22 cellular contexts compared by ENCODE assay signal in genomic region chr1:25540750-25541350, GRCh38. TPM values are rescaled to one million over a fixed set of nuclear protein-coding genes. Genes with fewer than 3 reads are reported as not detected.
A peak's percentile ranks its signal among the peaks of the same experiment; 100 is the strongest.
DNase-seq lines count a peak whose midpoint lies in the region; ATAC-seq and TF ChIP-seq lines count a peak whose summit lies in the region.
"Had no signal": no experiment of that assay in that cellular context is flagged by ENCODE, and none has a peak within 500 bp of the region (broad histone marks: within the 10 kb centered on the region; RNA-seq: fewer than 3 reads in every experiment).

No MANE protein-coding gene starts in this region.

- H2BK15ac ChIP-seq in neuronal stem cell (ENCODE audit: low read length) = peak overlapping the region; percentile 32

- peaks cover 18% of the 10 kb centered on the region for H3K27me3 Mint-ChIP-seq in glutamatergic neuron (ENCODE audit: unreplicated experiment)

- H3K4ac ChIP-seq in neuronal stem cell (ENCODE audit: low read length) = no peak overlapping the region

- no peak overlapping the region for H2BK5ac ChIP-seq in neuronal stem cell (ENCODE audit: low read length)

- 62 to 79% methylated on average over 13 of the region's 13 CpGs for WGBS in body of pancreas, 2 donors
- WGBS in neuronal stem cell (ENCODE audit: extremely low coverage in 2 of 2, insufficient read length in 2 of 2, insufficient replicate concordance in 1 of 2), 2 donors = no CpG with 5 or more reads among the region's 13 CpGs
- 82 to 89% methylated on average over 3 to 5 of the region's 13 CpGs for WGBS in gastroesophageal sphincter (ENCODE audit: low coverage in 1 of 2), 2 donors

- TF ChIP-seq POLR2A in body of pancreas (IDR thresholded peaks at IDR 0.05) = no peak
- TF ChIP-seq POLR2A in gastroesophageal sphincter (IDR thresholded peaks at IDR 0.05) = no peak

- peak overlapping the region; percentile 2 for H2BK12ac ChIP-seq in neuronal stem cell (ENCODE audit: low read length)

- H3K23ac ChIP-seq in neuronal stem cell (ENCODE audit: low read depth, low read length, poor library complexity) = peak overlapping the region; percentile 82

- H3K9me3 Mint-ChIP-seq in glutamatergic neuron (ENCODE audit: unreplicated experiment) = peaks cover 2% of the 10 kb centered on the region
- H3K9me3 Mint-ChIP-seq: HFFc6 had no signal

- no peak overlapping the region for H3K4me2 ChIP-seq in neuronal stem cell (ENCODE audit: insufficient read depth, low read length, poor library complexity, severe bottlenecking)
- H3K4me2 ChIP-seq: PC-9 had no signal

- peaks cover 4% of the 10 kb centered on the region for H3K4me1 Mint-ChIP-seq in glutamatergic neuron (ENCODE audit: low read depth, unreplicated experiment)

- TF ChIP-seq CTCF in body of pancreas (IDR thresholded peaks at IDR 0.05) = no peak
- TF ChIP-seq CTCF in glutamatergic neuron (IDR thresholded peaks at IDR 0.05; ENCODE audit: partially characterized antibody, unreplicated experiment) = no peak
- no peak for TF ChIP-seq CTCF in gastroesophageal sphincter (IDR thresholded peaks at IDR 0.05)

- TF ChIP-seq EP300 in gastroesophageal sphincter (IDR thresholded peaks at IDR 0.05) = no peak

- H3K4me1 ChIP-seq in body of pancreas (peaks cover 38% of the 10 kb centered on the region), neuronal stem cell (ENCODE audit: control insufficient read depth in 2 of 2, insufficient read depth in 1 of 2, low read depth in 1 of 2, low read length in 2 of 2) (peaks cover 10 to 11% of the 10 kb centered on the region in 2 donors), gastroesophageal sphincter (peaks cover 0 to 28% (median 12%) of the 10 kb centered on the region in 3 donors)

- no peak overlapping the region for H3K9ac ChIP-seq in neuronal stem cell (ENCODE audit: low read depth, low read length, poor library complexity)

- peak overlapping the region; percentile 43 for H3K27ac Mint-ChIP-seq in glutamatergic neuron (ENCODE audit: unreplicated experiment)
- H3K27ac Mint-ChIP-seq: HFFc6 had no signal

- H3K4me3 ChIP-seq in body of pancreas (no peak overlapping the region), neuronal stem cell (ENCODE audit: low read length in 2 of 2) (peak overlapping the region in 1 of 2 donors; percentile 4), gastroesophageal sphincter (no peak overlapping the region)
- H3K4me3 ChIP-seq: PC-9 had no signal

- no peaks in the 10 kb centered on the region for H3K36me3 Mint-ChIP-seq in glutamatergic neuron (ENCODE audit: unreplicated experiment)
- H3K36me3 Mint-ChIP-seq: CD4-positive, CD25-positive, alpha-beta regulatory T cell had no signal

- peak overlapping the region; percentile 53 for H4K8ac ChIP-seq in neuronal stem cell (ENCODE audit: low read depth, low read length)

- DNase-seq in DMS 273 treated with DMSO at 0.1 percent for 48 hours (lab: John Stamatoyannopoulos, UW) (peak; percentile 79), body of pancreas (peak in 3 of 4 donors; percentile 49 to 64 (median 59)), glutamatergic neuron (peak; percentile 50), neuronal stem cell (ENCODE audit: low spot score) (no peak), activated gamma-delta T cell treated with Interleukin-2 at 50 U/mL for 16 hours (no peak), ecto neural progenitor cell (ENCODE audit: low spot score) (no peak)
- DNase-seq: CD4-positive, CD25-positive, alpha-beta regulatory T cell; COR-L47; DMS153; HFFc6; KG1; NCI-H1092; NCI-H1436 treated with DMSO at 0.1 percent for 48 hours; NCI-H2029 treated with DMSO at 0.1 percent for 48 hours; NCI-H226; NCI-H510A treated with DMSO at 0.1 percent for 48 hours; NCI-H748 treated with DMSO at 0.1 percent for 48 hours; PC-9; SIG-M5 had no signal

- H3K14ac ChIP-seq in neuronal stem cell (ENCODE audit: low read length) = peak overlapping the region; percentile 43

- H3K27me3 ChIP-seq in body of pancreas = no peaks in the 10 kb centered on the region
- peaks cover 0 to 38% (median 11%) of the 10 kb centered on the region in 3 experiments for H3K27me3 ChIP-seq in neuronal stem cell (ENCODE audit: control insufficient read depth in 3 of 3, insufficient read depth in 3 of 3, low read depth in 1 of 3, low read length in 3 of 3)
- H3K27me3 ChIP-seq in gastroesophageal sphincter = no peaks in the 10 kb centered on the region

- H2AFZ ChIP-seq in neuronal stem cell (ENCODE audit: low read length) = no peak overlapping the region
- H2AFZ ChIP-seq: PC-9 had no signal

- H4K91ac ChIP-seq in neuronal stem cell (ENCODE audit: low read depth, low read length, poor library complexity) = no peak overlapping the region

- H3K4me3 Mint-ChIP-seq in glutamatergic neuron (ENCODE audit: unreplicated experiment) = no peak overlapping the region
- H3K4me3 Mint-ChIP-seq: HFFc6 had no signal

- H3K18ac ChIP-seq in neuronal stem cell (ENCODE audit: low read length) = peak overlapping the region; percentile 68

- H3K36me3 ChIP-seq in body of pancreas (replicated peaks in 1 of 2; ENCODE audit: insufficient read depth in 1 of 2, low read depth in 2 of 2) (no peaks in the 10 kb centered on the region), neuronal stem cell (replicated peaks in 1 of 2; ENCODE audit: control insufficient read depth in 2 of 2, insufficient read depth in 2 of 2, low read length in 2 of 2) (no peaks in the 10 kb centered on the region), gastroesophageal sphincter (no peaks in the 10 kb centered on the region)

- H3K9me3 ChIP-seq in body of pancreas = no peaks in the 10 kb centered on the region
- no peaks in the 10 kb centered on the region for H3K9me3 ChIP-seq in neuronal stem cell (replicated peaks in 1 of 2; ENCODE audit: control insufficient read depth in 2 of 2, insufficient read depth in 1 of 2, low read depth in 1 of 2, low read length in 2 of 2)
- H3K9me3 ChIP-seq in gastroesophageal sphincter = no peaks in the 10 kb centered on the region

- ATAC-seq in body of pancreas = no peak
- no peak for ATAC-seq in gastroesophageal sphincter
- ATAC-seq in GM21723 (IDR thresholded peaks at IDR 0.05; ENCODE audit: unreplicated experiment) = no peak

- H2AK5ac ChIP-seq in neuronal stem cell (ENCODE audit: low read depth, low read length) = no peak overlapping the region

- H3K79me1 ChIP-seq in neuronal stem cell (ENCODE audit: low read depth, low read length) = no peaks in the 10 kb centered on the region

- H3K27ac ChIP-seq in body of pancreas (peak overlapping the region in 3 of 4 donors; percentile 8 to 47 (median 28)), neuronal stem cell (replicated peaks; ENCODE audit: low read length) (no peak overlapping the region), gastroesophageal sphincter (no peak overlapping the region)
- H3K27ac ChIP-seq: PC-9, RWPE1 had no signal

- H2BK120ac ChIP-seq in neuronal stem cell (ENCODE audit: low read depth, low read length) = peak overlapping the region; percentile 57

- intact Hi-C loops in body of pancreas (cut with DNase I) = no loop called here

RNA-seq across cellular contexts. Expression of gene LDLRAP1, which starts 2.6 kb away (rescaled TPM):
- total RNA-seq in body of pancreas = 10 to 100 TPM; 20.8 to 23.7 TPM
- 2.4 TPM for total RNA-seq in glutamatergic neuron (ENCODE audit: unreplicated experiment)
- 5.0 TPM for polyA plus RNA-seq in neuronal stem cell (2013, experiment 1 of 2)
- 5.4 TPM for polyA plus RNA-seq in neuronal stem cell (2013, experiment 2 of 2)
- total RNA-seq in gastroesophageal sphincter = 10 to 100 TPM; 13.6 to 21.3 (median 17.2) TPM

Comparison
In these comparisons a context has a peak if more than half of its experiments do, and no peak if none do; other contexts are left out.
1. DNase-seq: peak in DMS 273 treated with DMSO at 0.1 percent for 48 hours (single experiment), body of pancreas (3 of 4) and glutamatergic neuron (single experiment); none in neuronal stem cell (single experiment), activated gamma-delta T cell treated with Interleukin-2 at 50 U/mL for 16 hours (single experiment) and ecto neural progenitor cell (single experiment).
2. H3K27ac ChIP-seq: peak in body of pancreas (3 of 4); none in neuronal stem cell (single experiment) and gastroesophageal sphincter (0 of 4).